Comparison of ENCODE assay signal across 13 cellular contexts in the genomic region with DNA sequence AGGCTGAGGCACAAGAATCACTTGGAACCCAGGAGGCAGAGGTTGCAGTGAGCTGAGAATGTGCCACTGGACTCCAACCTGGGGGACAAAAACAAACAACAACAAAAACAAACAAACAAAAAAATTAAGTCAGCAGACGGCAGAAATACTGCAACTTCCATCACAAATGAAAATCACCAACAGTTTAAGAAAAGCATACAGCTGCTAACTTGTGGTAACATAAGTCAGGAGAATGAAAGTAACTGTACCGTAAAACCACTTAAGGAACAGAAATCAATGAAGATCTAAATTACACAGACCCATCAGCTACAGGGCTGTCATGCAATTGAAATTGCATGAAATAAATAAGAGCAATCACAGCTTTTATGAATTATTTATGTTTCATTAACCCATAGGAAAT. TPM values are rescaled to one million over a fixed set of nuclear protein-coding genes. Genes with fewer than 3 reads are reported as not detected.
DNase-seq lines count a peak whose midpoint lies in the region; ATAC-seq, FAIRE-seq and TF ChIP-seq lines count a peak whose summit lies in the region.
"Had no signal": no experiment of that assay in that cellular context is flagged by ENCODE, and none has a peak within 500 bp of the region (broad histone marks: within the 10 kb centered on the region; RNA-seq: fewer than 3 reads in every experiment).

No MANE protein-coding gene starts in this region.

- TF ChIP-seq EP300 in GM12878 (IDR thresholded peaks at IDR 0.05; ENCODE audit: borderline replicate concordance in 1 of 2, control insufficient read depth in 1 of 2, low read depth in 2 of 2, low read length in 2 of 2) = peak in 1 of 2 experiments; percentile 37; a peak in 1 of 4 replicates

- SMC1A ChIA-PET in GM12878 (lab: Charles Lee; ENCODE audit: uncharacterized antibody, unreplicated experiment) = interaction anchor here (0.7 to 9.6 kb wide), 20 partner anchors 10 to 468 kb away, joined by 3 to 132 read pairs (median 4); partner anchors contain the start of genes C1orf52 and MCOLN2

- no peak for FAIRE-seq in GM12878 (lab: Jason Lieb, UNC)

- peak overlapping the region; percentile 60 for H3K4me3 ChIP-seq in GM12878
- H3K4me3 ChIP-seq: spleen, suprapubic skin had no signal

- no peak for TF ChIP-seq CTCF in GM12878 (IDR thresholded peaks at IDR 0.05 in 2 of 3, conservative IDR thresholded peaks at IDR 0.05 in 1 of 3; ENCODE audit: control insufficient read depth in 2 of 3, extremely low read depth in 1 of 3, insufficient read depth in 1 of 3, low read depth in 3 of 3, low read length in 3 of 3)

- H3K27ac ChIP-seq in GM12878 (ENCODE audit: control insufficient read depth, insufficient read depth) (peak overlapping the region; percentile 85), substantia nigra (ENCODE audit: low read depth, low read length, poor library complexity, severe bottlenecking) (no peak overlapping the region)
- H3K27ac ChIP-seq: suprapubic skin had no signal

- no peak for DNase-seq in GM12878 (ENCODE audit: low read depth, low spot score)
- no peak for DNase-seq in AG08396 (ENCODE audit: low spot score)
- no peak for DNase-seq in GM19240 (ENCODE audit: insufficient read length, low spot score)
- DNase-seq in substantia nigra (lab: John Stamatoyannopoulos, UW) = no peak
- DNase-seq: activated T-cell treated with anti-CD3 and anti-CD28 coated beads, Interleukin-2, amount 50 U/mL, for 1 hour; NCI-H146; SK-N-SH; spleen had no signal

- 0% methylated on average over 2 of the region's 2 CpGs for WGBS in GM12878 (ENCODE audit: insufficient coverage, insufficient replicate concordance, low lambda C conversion rate, missing lambda C conversion rate)

- POLR2A ChIA-PET in GM12878 (lab: Charles Lee) = interaction anchor here (1.2 to 5.8 kb wide), 11 partner anchors 11 to 304 kb away, joined by 3 to 69 read pairs (median 5); partner anchors contain the start of genes BCL10 and MCOLN2

- no peak for TF ChIP-seq RAD21 in GM12878 (IDR thresholded peaks at IDR 0.05; ENCODE audit: insufficient read depth, low read depth, low read length)

- in situ Hi-C loops in GM12878 (cut with MboI) = no loop called here

- CTCF ChIA-PET in GM12878 (lab: Yijun Ruan, JAX) = interaction anchor here (1.3 to 4.9 kb wide), 17 partner anchors 10 to 304 kb away, joined by 3 to 49 read pairs (median 7); partner anchors contain the start of genes BCL10, C1orf52 and MCOLN2

- no peaks in the 10 kb centered on the region for H3K9me3 ChIP-seq in GM12878 (replicated peaks; ENCODE audit: control insufficient read depth, insufficient read depth, low read length)
- H3K9me3 ChIP-seq: SK-N-SH, spleen, suprapubic skin had no signal

- H3K4me1 ChIP-seq in GM12878 (ENCODE audit: control insufficient read depth, insufficient read depth, low read length) = peaks cover 56% of the 10 kb centered on the region
- H3K4me1 ChIP-seq: suprapubic skin had no signal

- H3K4me2 ChIP-seq in GM12878 (ENCODE audit: control insufficient read depth, insufficient read depth) = peak overlapping the region; percentile 83
- H3K4me2 ChIP-seq: SK-N-SH had no signal

- no peak for TF ChIP-seq POLR2A in GM12878 (IDR thresholded peaks at IDR 0.05; ENCODE audit: low read depth, low read length)

- peak overlapping the region; percentile 65 for H3K9ac ChIP-seq in GM12878 (ENCODE audit: control insufficient read depth, insufficient read depth, low read length)
- H3K9ac ChIP-seq: SK-N-SH had no signal

- RAD21 ChIA-PET in GM12878 (lab: Charles Lee; ENCODE audit: unreplicated experiment) = interaction anchor here (1.0 to 5.4 kb wide), 12 partner anchors 11 to 304 kb away, joined by 3 to 56 read pairs (median 8); partner anchors contain the start of genes BCL10, C1orf52 and MCOLN2

- H3K27me3 ChIP-seq in GM12878 (replicated peaks in 1 of 2; ENCODE audit: control insufficient read depth in 2 of 2, insufficient read depth in 2 of 2, low read length in 1 of 2) = no peaks in the 10 kb centered on the region
- H3K27me3 ChIP-seq: spleen, suprapubic skin had no signal

- TSS peak; percentile 45 for BruUV-seq in GM12878 (replicated peaks; lab: Mats Ljungman, UMichigan)

- H3K36me3 ChIP-seq in GM12878 (ENCODE audit: control insufficient read depth in 2 of 2, insufficient read depth in 2 of 2, low read length in 1 of 2) = peaks cover 1 to 23% of the 10 kb centered on the region in 2 experiments
- H3K36me3 ChIP-seq: suprapubic skin had no signal

- H4K20me1 ChIP-seq in GM12878 (ENCODE audit: control insufficient read depth, insufficient read depth) = peaks cover 5% of the 10 kb centered on the region; the same call in 1 of the 2 replicates

- H3K79me2 ChIP-seq in GM12878 (ENCODE audit: control insufficient read depth, insufficient read depth, low read length) = peaks cover 89% of the 10 kb centered on the region

- intact Hi-C loops in GM12878 (cut with micrococcal nuclease; ENCODE audit: unreplicated experiment) = no loop called here

- ATAC-seq in GM18861 (IDR thresholded peaks at IDR 0.05; ENCODE audit: unreplicated experiment) (peak; percentile 31), GM21528 (IDR thresholded peaks at IDR 0.05; ENCODE audit: low FRiP score, unreplicated experiment) (peak; percentile 41), HG03196 (IDR thresholded peaks at IDR 0.05; ENCODE audit: unreplicated experiment) (peak; percentile 25), GM12878 (peak; percentile 31)

- H2AFZ ChIP-seq in GM12878 (ENCODE audit: control insufficient read depth, low read depth, low read length) = no peak overlapping the region

TF ChIP-seq in GM12878, 131 proteins besides CTCF, POLR2A, EP300 and RAD21 (continues in another document):
- no peak for TF ChIP-seq CUX1 (IDR thresholded peaks at IDR 0.05; ENCODE audit: insufficient replicate concordance, low read depth, low read length)
- TF ChIP-seq, protein P1, sequence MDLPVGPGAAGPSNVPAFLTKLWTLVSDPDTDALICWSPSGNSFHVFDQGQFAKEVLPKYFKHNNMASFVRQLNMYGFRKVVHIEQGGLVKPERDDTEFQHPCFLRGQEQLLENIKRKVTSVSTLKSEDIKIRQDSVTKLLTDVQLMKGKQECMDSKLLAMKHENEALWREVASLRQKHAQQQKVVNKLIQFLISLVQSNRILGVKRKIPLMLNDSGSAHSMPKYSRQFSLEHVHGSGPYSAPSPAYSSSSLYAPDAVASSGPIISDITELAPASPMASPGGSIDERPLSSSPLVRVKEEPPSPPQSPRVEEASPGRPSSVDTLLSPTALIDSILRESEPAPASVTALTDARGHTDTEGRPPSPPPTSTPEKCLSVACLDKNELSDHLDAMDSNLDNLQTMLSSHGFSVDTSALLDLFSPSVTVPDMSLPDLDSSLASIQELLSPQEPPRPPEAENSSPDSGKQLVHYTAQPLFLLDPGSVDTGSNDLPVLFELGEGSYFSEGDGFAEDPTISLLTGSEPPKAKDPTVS (IDR thresholded peaks at IDR 0.05; ENCODE audit: low read depth, low read length) = no peak
- no peak for TF ChIP-seq HCFC1 (IDR thresholded peaks at IDR 0.05; ENCODE audit: low read length)
- no peak for TF ChIP-seq GABPA (IDR thresholded peaks at IDR 0.05; ENCODE audit: low read depth)

RNA-seq across cellular contexts. Expression of gene MCOLN2, which starts 25.0 kb away (rescaled TPM):
- total RNA-seq in GM12878 (2013; cell fraction: nucleolus; rRNA removed) = 522 and 548 TPM in 2 replicates
- total RNA-seq in GM12878 (2014; rRNA removed) (228 and 233 TPM in 2 replicates), GM12878 (2014; rRNA removed; fragmentation: Illumina TruSeq; extraction: Trizol) (109 and 114 TPM in 2 replicates), GM12878 (2021) (103 and 110 TPM in 2 replicates)
- polyA plus RNA-seq in GM12878 (2011; ENCODE audit: low read depth) = 84.9 TPM
- polyA plus RNA-seq in GM12878 (2011; rRNA removed) (165 and 228 TPM in 2 replicates), GM12878 (2014; fragmentation: Illumina TruSeq; extraction: Trizol) (116 and 143 TPM in 2 replicates), GM12878 (2014; fragmentation: Nextera tagmentation; extraction: Ambion mirVana) (10 to 100 TPM; 25.9 to 46.7 TPM), GM12878 (2014; rRNA removed) (189 and 218 TPM in 2 replicates), GM12878 (2016; fragmentation: Nextera tagmentation; extraction: Ambion mirVana) (100 to 1,000 TPM; 105 to 106 TPM)
- polyA plus RNA-seq in GM12878 (2011; cell fraction: cytosol; rRNA removed) = 83.5 and 87.5 TPM in 2 replicates
- 296 and 374 TPM in 2 replicates for polyA plus RNA-seq in GM12878 (2011; cell fraction: nucleus; rRNA removed)
- 66.6 and 97.7 TPM in 2 replicates for polyA plus RNA-seq in GM12878 (2012)
- polyA minus RNA-seq in GM12878 (2011; rRNA and poly(A)+ RNA removed) = 87.4 and 94.8 TPM in 2 replicates
- 40.2 and 47.3 TPM in 2 replicates for polyA minus RNA-seq in GM12878 (2011; cell fraction: cytosol; rRNA and poly(A)+ RNA removed)
- 184 and 227 TPM in 2 replicates for polyA minus RNA-seq in GM12878 (2011; cell fraction: nucleus; rRNA and poly(A)+ RNA removed)
- total RNA-seq: dermis blood vessel endothelial cell had no signal
- polyA plus RNA-seq: SK-N-SH had no signal
